In genomic region chrX:129593137-129593536, GRCh38 we compare ENCODE assay signal across 16 cellular contexts. TPM values are rescaled to one million over a fixed set of nuclear protein-coding genes. Genes with fewer than 3 reads are reported as not detected.
DNase-seq lines count a peak whose midpoint lies in the region; ATAC-seq and TF ChIP-seq lines count a peak whose summit lies in the region.
"Had no signal": no experiment of that assay in that cellular context is flagged by ENCODE, and none has a peak within 500 bp of the region (broad histone marks: within the 10 kb centered on the region; RNA-seq: fewer than 3 reads in every experiment).

No MANE protein-coding gene starts in this region.

- H3K36me3 ChIP-seq in psoas muscle (ENCODE audit: insufficient read depth in 1 of 2, low read depth in 1 of 2) = peaks cover 3 to 47% of the 10 kb centered on the region in 2 donors
- H3K36me3 ChIP-seq: colonic mucosa had no signal

- no peak overlapping the region for H3K4me3 ChIP-seq in psoas muscle
- H3K4me3 ChIP-seq: colonic mucosa had no signal

- peaks cover 12% of the 10 kb centered on the region for H3K4me1 ChIP-seq in psoas muscle
- H3K4me1 ChIP-seq: colonic mucosa had no signal

- peak; percentile 7 for TF ChIP-seq CTCF in psoas muscle (IDR thresholded peaks at IDR 0.05)

- DNase-seq in EL = peak; percentile 25
- peak; percentile 12 for DNase-seq in NCI-H226
- peak; percentile 55 for DNase-seq in fibroblast of gingiva (ENCODE audit: low read depth)
- DNase-seq in psoas muscle = no peak
- no peak for DNase-seq in HK-2 (ENCODE audit: unreplicated experiment)
- DNase-seq in NCI-H510A (lab: John Stamatoyannopoulos, UW) = no peak
- DNase-seq: activated CD8-positive, alpha-beta memory T cell treated with anti-CD3 and anti-CD28 coated beads, Interleukin-2, amount 10 ng/mL, durations not matched to agents 7 days and 5 days; colonic mucosa; KG1; kidney glomerular epithelial cell; naive B cell; NCI-H2029; SK-N-SH had no signal

- no peaks in the 10 kb centered on the region for H3K27me3 ChIP-seq in psoas muscle (ENCODE audit: insufficient read depth in 3 of 3, low read length in 2 of 3)
- H3K27me3 ChIP-seq: colonic mucosa had no signal

- intact Hi-C loops in psoas muscle (cut with DNase I) = no loop called here

- ATAC-seq in psoas muscle = peak in 3 of 4 donors; percentile 70 to 86 (median 76)
- ATAC-seq in GM18519 (IDR thresholded peaks at IDR 0.05; ENCODE audit: low FRiP score, unreplicated experiment) = no peak
- no peak for ATAC-seq in HG03196 (IDR thresholded peaks at IDR 0.05; ENCODE audit: unreplicated experiment)
- ATAC-seq: activated CD8-positive, alpha-beta memory T cell treated with anti-CD3 and anti-CD28 coated beads, Interleukin-2, amount 10 ng/mL, durations not matched to agents 7 days and 5 days had no signal

- H3K9me3 ChIP-seq in psoas muscle = no peaks in the 10 kb centered on the region
- H3K9me3 ChIP-seq: colonic mucosa, SK-N-SH had no signal

- H3K27ac ChIP-seq in psoas muscle = peak overlapping the region; percentile 41
- H3K27ac ChIP-seq: C4-2B, colonic mucosa had no signal

RNA-seq across cellular contexts. Expression of gene OCRL, which starts 53.1 kb away (rescaled TPM):
- total RNA-seq in psoas muscle = 10 to 100 TPM in 3 of 4 donors, 1 to 10 TPM in 1; 9.0 to 14.8 (median 11.3) TPM
- 10 to 100 TPM in 1 of 3 donors, 1 to 10 TPM in 2; 5.1 to 11.3 (median 5.2) TPM for polyA plus RNA-seq in psoas muscle

Comparison
In these comparisons a context has a peak if more than half of its experiments do, and no peak if none do; other contexts are left out.
1. DNase-seq: peak in EL (single experiment), NCI-H226 (single experiment) and fibroblast of gingiva (single experiment); none in psoas muscle (0 of 2), HK-2 (single experiment) and NCI-H510A (single experiment).
2. ATAC-seq: peak in psoas muscle (3 of 4); none in GM18519 (single experiment) and HG03196 (single experiment).